In genomic region chr7:51255536-51256243, GRCh38 we compare ENCODE assay signal across 15 cellular contexts.
DNase-seq lines count a peak whose midpoint lies in the region; ATAC-seq and TF ChIP-seq lines count a peak whose summit lies in the region.
"Had no signal": no experiment of that assay in that cellular context is flagged by ENCODE, and none has a peak within 500 bp of the region (broad histone marks: within the 10 kb centered on the region; RNA-seq: fewer than 3 reads in every experiment).

No MANE protein-coding gene starts in this region.

- H3K36me3 ChIP-seq in transverse colon: no peaks in the 10 kb centered on the region
- H3K36me3 ChIP-seq: adrenal gland, sigmoid colon had no signal

- no peak for TF ChIP-seq CTCF in transverse colon (IDR thresholded peaks at IDR 0.05)

- DNase-seq in NCI-H226: peak; percentile 59
- peak; percentile 44 for DNase-seq in mucosa of gallbladder (ENCODE audit: low spot score)
- DNase-seq in transverse colon: no peak
- no peak for DNase-seq in natural killer cell treated with Interleukin-12 subunit alpha and Interleukin-12 subunit beta and Interleukin-15 and Interleukin-18, amount 100 ng/mL, for 72 hours (ENCODE audit: low spot score)
- DNase-seq in NCI-H1092 treated with DMSO at 0.1 percent for 48 hours (lab: John Stamatoyannopoulos, UW): no peak
- DNase-seq in NCI-H1930 (lab: John Stamatoyannopoulos, UW): no peak
- DNase-seq: adrenal gland; CD4-positive, CD25-positive, alpha-beta regulatory T cell; effector CD8-positive, alpha-beta T cell; GF-D8; NCI-H187; sigmoid colon had no signal

- TF ChIP-seq EP300 in transverse colon (IDR thresholded peaks at IDR 0.05; ENCODE audit: low read depth): no peak

- in situ Hi-C loops in transverse colon (cut with MboI; ENCODE audit: low pct_ligation_motif_present in 1 of 4, low pct_unique_long_range_greater_than_20kb in 1 of 4, low sequenced_read_pairs in 3 of 4): no loop called here

- H3K27me3 Mint-ChIP-seq in natural killer cell treated with Interleukin-12 subunit alpha and Interleukin-12 subunit beta and Interleukin-15 and Interleukin-18, amount 100 ng/mL, for 72 hours: peaks cover 9 to 22% of the 10 kb centered on the region in 2 donors
- H3K27me3 Mint-ChIP-seq: CD4-positive, CD25-positive, alpha-beta regulatory T cell had no signal

- no peak for TF ChIP-seq POLR2A in transverse colon (IDR thresholded peaks at IDR 0.05)

- intact Hi-C loops in transverse colon (cut with DNase I; ENCODE audit: low total_unique reads): no loop called here

- H3K27me3 ChIP-seq in transverse colon: no peaks in the 10 kb centered on the region
- H3K27me3 ChIP-seq: adrenal gland, sigmoid colon had no signal

- ATAC-seq in esophagus mucosa: peak; percentile 95
- ATAC-seq in natural killer cell treated with Interleukin-12 subunit alpha and Interleukin-12 subunit beta and Interleukin-15 and Interleukin-18, amount 100 ng/mL, for 72 hours: no peak
- ATAC-seq in HG03135 (IDR thresholded peaks at IDR 0.05; ENCODE audit: unreplicated experiment): no peak
- ATAC-seq: K562 had no signal

- no peak overlapping the region for H3K4me3 ChIP-seq in transverse colon
- H3K4me3 ChIP-seq: adrenal gland, K562, sigmoid colon had no signal

- H3K27ac ChIP-seq in transverse colon: peak overlapping the region; percentile 33 to 57 (median 38)
- H3K27ac ChIP-seq: adrenal gland had no signal

- no peaks in the 10 kb centered on the region for H3K36me3 Mint-ChIP-seq in natural killer cell treated with Interleukin-12 subunit alpha and Interleukin-12 subunit beta and Interleukin-15 and Interleukin-18, amount 100 ng/mL, for 72 hours
- H3K36me3 Mint-ChIP-seq: CD4-positive, CD25-positive, alpha-beta regulatory T cell had no signal

- WGBS in transverse colon (ENCODE audit: low coverage in 1 of 2), 2 donors: 72% methylated on average over 11 of the region's 11 CpGs; no CpG with 5 or more reads in 1 of the 2 donors

- no peaks in the 10 kb centered on the region for H3K9me3 ChIP-seq in transverse colon
- H3K9me3 ChIP-seq: adrenal gland, sigmoid colon had no signal

- H3K9me3 Mint-ChIP-seq in natural killer cell treated with Interleukin-12 subunit alpha and Interleukin-12 subunit beta and Interleukin-15 and Interleukin-18, amount 100 ng/mL, for 72 hours: no peaks in the 10 kb centered on the region
- H3K9me3 Mint-ChIP-seq: CD4-positive, CD25-positive, alpha-beta regulatory T cell had no signal

- H3K4me3 Mint-ChIP-seq in natural killer cell treated with Interleukin-12 subunit alpha and Interleukin-12 subunit beta and Interleukin-15 and Interleukin-18, amount 100 ng/mL, for 72 hours: no peak overlapping the region
- H3K4me3 Mint-ChIP-seq: CD4-positive, CD25-positive, alpha-beta regulatory T cell had no signal

- peaks cover 0 to 31% (median 8%) of the 10 kb centered on the region in 4 donors for H3K4me1 ChIP-seq in transverse colon
- H3K4me1 ChIP-seq: adrenal gland, sigmoid colon had no signal

- no peaks in the 10 kb centered on the region for H3K4me1 Mint-ChIP-seq in natural killer cell treated with Interleukin-12 subunit alpha and Interleukin-12 subunit beta and Interleukin-15 and Interleukin-18, amount 100 ng/mL, for 72 hours (ENCODE audit: low read depth in 2 of 2)

- H3K27ac Mint-ChIP-seq in natural killer cell treated with Interleukin-12 subunit alpha and Interleukin-12 subunit beta and Interleukin-15 and Interleukin-18, amount 100 ng/mL, for 72 hours: no peak overlapping the region
- H3K27ac Mint-ChIP-seq: CD4-positive, CD25-positive, alpha-beta regulatory T cell had no signal

Comparison
In these comparisons a context has a peak if more than half of its experiments do, and no peak if none do; other contexts are left out.
1. DNase-seq: peak in NCI-H226 (single experiment) and mucosa of gallbladder (single experiment); none in transverse colon (single experiment), natural killer cell treated with Interleukin-12 subunit alpha and Interleukin-12 subunit beta and Interleukin-15 and Interleukin-18, amount 100 ng/mL, for 72 hours (single experiment), NCI-H1092 treated with DMSO at 0.1 percent for 48 hours (single experiment) and NCI-H1930 (0 of 2).